21 cellular contexts compared by ENCODE assay signal in the genomic region with DNA sequence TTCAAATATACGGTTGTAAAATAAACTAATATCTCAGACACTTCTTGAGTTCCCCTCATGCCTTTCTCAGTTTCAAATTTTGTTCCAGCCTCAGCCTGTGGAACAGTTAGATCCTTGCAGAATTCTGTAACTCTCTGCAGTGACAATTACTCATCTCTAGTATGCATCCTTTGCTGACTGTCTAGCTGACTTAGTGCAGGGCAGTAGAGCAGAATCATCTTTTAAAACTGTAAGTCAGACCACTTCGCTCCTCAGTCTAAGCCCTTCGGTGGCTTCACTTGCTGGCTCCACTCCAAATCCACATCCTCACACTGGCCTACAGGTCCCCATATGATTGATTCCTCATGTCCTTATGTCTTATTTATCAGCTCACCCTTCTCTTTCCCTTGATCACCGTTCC.
"Had no signal": no experiment of that assay in that cellular context is flagged by ENCODE, and none has a peak within 500 bp of the region (broad histone marks: within the 10 kb centered on the region; RNA-seq: fewer than 3 reads in every experiment).

No MANE protein-coding gene starts in this region.

- H3K4me1 ChIP-seq: esophagus squamous epithelium, heart left ventricle, sigmoid colon, upper lobe of right lung had no signal

- DNase-seq: activated CD8-positive, alpha-beta memory T cell treated with anti-CD3 and anti-CD28 coated beads for 24 hours; activated CD8-positive, alpha-beta memory T cell treated with anti-CD3 and anti-CD28 coated beads, Interleukin-2, amount 50 U/mL, for 4 hours; activated T-cell treated with anti-CD3 and anti-CD28 coated beads, Interleukin-2, amount 50 U/mL, for 24 hours; aorta; central memory CD4-positive, alpha-beta T cell; effector memory CD4-positive, alpha-beta T cell; esophagus squamous epithelium; heart left ventricle; islet precursor cell; left cardiac atrium; retina; sigmoid colon; stimulated activated CD4-positive, alpha-beta T cell treated with anti-CD3 and anti-CD28 coated beads, Interleukin-4, amount 100 ng/mL, for 24 hours; stimulated activated naive CD4-positive, alpha-beta T cell treated with Interleukin-2 at 50 U/mL for 16 hours; T-helper 9 cell; upper lobe of right lung had no signal

- H3K27ac ChIP-seq: esophagus squamous epithelium, heart left ventricle, sigmoid colon, upper lobe of right lung had no signal

- ATAC-seq: activated naive CD4-positive, alpha-beta T cell treated with anti-CD3 and anti-CD28 coated beads, Interleukin-2, amount 50 U/mL, for 72 hours; activated T-helper 17 cell treated with anti-CD3 and anti-CD28 coated beads, Interleukin-2, amount 50 U/mL, for 72 hours; heart left ventricle; left cardiac atrium; upper lobe of right lung; WTC11 had no signal

- H3K4me1 Mint-ChIP-seq: activated T-helper 17 cell treated with anti-CD3 and anti-CD28 coated beads, Interleukin-2, amount 50 U/mL, for 72 hours; WTC11 had no signal

- H3K9me3 ChIP-seq: esophagus squamous epithelium, heart left ventricle, sigmoid colon, upper lobe of right lung had no signal

- H3K4me3 Mint-ChIP-seq: activated T-cell treated with anti-CD3 and anti-CD28 coated beads, Interleukin-2, amount 50 U/mL, for 24 hours; activated T-helper 17 cell treated with anti-CD3 and anti-CD28 coated beads, Interleukin-2, amount 50 U/mL, for 72 hours; brain; neural crest cell; WTC11 had no signal

- H3K9me3 Mint-ChIP-seq: activated T-cell treated with anti-CD3 and anti-CD28 coated beads, Interleukin-2, amount 50 U/mL, for 24 hours; activated T-helper 17 cell treated with anti-CD3 and anti-CD28 coated beads, Interleukin-2, amount 50 U/mL, for 72 hours; WTC11 had no signal

- H3K36me3 ChIP-seq: esophagus squamous epithelium, heart left ventricle, sigmoid colon, upper lobe of right lung had no signal

- H3K4me3 ChIP-seq: esophagus squamous epithelium, heart left ventricle, sigmoid colon, upper lobe of right lung had no signal

- H3K27me3 ChIP-seq: esophagus squamous epithelium, heart left ventricle, sigmoid colon, upper lobe of right lung had no signal

- H3K27me3 Mint-ChIP-seq: activated T-cell treated with anti-CD3 and anti-CD28 coated beads, Interleukin-2, amount 50 U/mL, for 24 hours; activated T-helper 17 cell treated with anti-CD3 and anti-CD28 coated beads, Interleukin-2, amount 50 U/mL, for 72 hours; brain had no signal

- H3K36me3 Mint-ChIP-seq: activated naive CD4-positive, alpha-beta T cell treated with anti-CD3 and anti-CD28 coated beads, Interleukin-2, amount 50 U/mL, for 72 hours; brain; WTC11 had no signal

- H3K27ac Mint-ChIP-seq: activated naive CD4-positive, alpha-beta T cell treated with anti-CD3 and anti-CD28 coated beads, Interleukin-2, amount 50 U/mL, for 72 hours; activated T-cell treated with anti-CD3 and anti-CD28 coated beads, Interleukin-2, amount 50 U/mL, for 24 hours; activated T-helper 17 cell treated with anti-CD3 and anti-CD28 coated beads, Interleukin-2, amount 50 U/mL, for 72 hours; brain; WTC11 had no signal
